Comparison of ENCODE assay signal across 19 cellular contexts in the genomic region with DNA sequence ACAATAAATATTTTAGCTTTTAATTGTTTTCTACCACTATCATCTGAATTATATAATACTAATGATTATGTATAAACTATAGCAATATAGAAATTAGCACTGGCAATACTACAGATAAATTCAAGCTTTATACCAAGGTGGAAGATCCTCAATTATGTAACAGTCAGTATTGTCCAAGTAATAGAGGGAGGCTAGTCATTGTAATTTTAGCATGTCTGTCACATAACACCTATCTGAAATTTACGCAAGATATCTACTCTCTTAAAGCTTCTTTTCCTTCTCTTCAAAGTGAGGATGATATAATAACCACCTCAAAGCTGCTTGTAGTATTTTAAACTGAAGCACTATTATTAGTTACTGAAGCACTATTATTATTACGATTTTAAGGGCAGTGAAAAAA. TPM values are rescaled to one million over a fixed set of nuclear protein-coding genes. Genes with fewer than 3 reads are reported as not detected.
DNase-seq lines count a peak whose midpoint lies in the region; TF ChIP-seq lines count a peak whose summit lies in the region.
"Had no signal": no experiment of that assay in that cellular context is flagged by ENCODE, and none has a peak within 500 bp of the region (broad histone marks: within the 10 kb centered on the region; RNA-seq: fewer than 3 reads in every experiment).

No MANE protein-coding gene starts in this region.

- DNase-seq in NCI-H2227 treated with DMSO at 0.1 percent for 48 hours (lab: John Stamatoyannopoulos, UW): peak; percentile 57
- no peak for DNase-seq in NCI-H2227 (lab: John Stamatoyannopoulos, UW; ENCODE audit: unreplicated experiment)
- DNase-seq in DMS 273 treated with DMSO at 0.1 percent for 48 hours (lab: John Stamatoyannopoulos, UW): peak; percentile 25
- no peak for DNase-seq in glutamatergic neuron
- DNase-seq in activated CD4-positive, alpha-beta T cell treated with anti-CD3 and anti-CD28 coated beads, Interleukin-2, amount 50 U/mL, for 4 hours: no peak
- no peak for DNase-seq in ecto neural progenitor cell (ENCODE audit: low spot score)
- DNase-seq in T-helper 1 cell: no peak
- DNase-seq: CD4-positive, CD25-positive, alpha-beta regulatory T cell; CD8-positive, alpha-beta T cell; DMS153; DND-41; GDM1; H9 had no signal

- peak overlapping the region; percentile 42 for H3K4me3 ChIP-seq in OCI-LY1 (ENCODE audit: low read depth, low read length, poor library complexity, severe bottlenecking)
- H3K4me3 ChIP-seq: BLaER1, GM12878, GM23338 had no signal

- no peaks in the 10 kb centered on the region for H3K9me2 ChIP-seq in OCI-LY1 (ENCODE audit: low read depth, low read length)

- no peak overlapping the region for H3K4me3 Mint-ChIP-seq in glutamatergic neuron (ENCODE audit: unreplicated experiment)
- H3K4me3 Mint-ChIP-seq: B cell; CD4-positive, CD25-positive, alpha-beta regulatory T cell; CD8-positive, alpha-beta T cell; GM23338; H9 had no signal

- H3K27me3 ChIP-seq in OCI-LY1 (ENCODE audit: insufficient read depth, low read length): no peaks in the 10 kb centered on the region
- H3K27me3 ChIP-seq: BLaER1 had no signal

- H3K4me1 Mint-ChIP-seq in glutamatergic neuron (ENCODE audit: low read depth, unreplicated experiment): peaks cover 58% of the 10 kb centered on the region
- H3K4me1 Mint-ChIP-seq: B cell; CD4-positive, CD25-positive, alpha-beta regulatory T cell had no signal

- H3K9ac ChIP-seq in OCI-LY1 (ENCODE audit: low read length): peak overlapping the region; percentile 0
- H3K9ac ChIP-seq: BLaER1 had no signal

- H4K20me1 ChIP-seq in OCI-LY1 (ENCODE audit: insufficient read depth, low read length): no peaks in the 10 kb centered on the region
- H4K20me1 ChIP-seq: BLaER1 had no signal

- H3F3A ChIP-seq in OCI-LY1 (ENCODE audit: insufficient read depth, low read length): 0 out of 2 replicates have a peak, but pooled peaks cover 2% of the 10 kb centered on the region

- TF ChIP-seq CTCF in OCI-LY1 (IDR thresholded peaks at IDR 0.05; ENCODE audit: low read length): no peak
- no peak for TF ChIP-seq CTCF in glutamatergic neuron (IDR thresholded peaks at IDR 0.05; ENCODE audit: partially characterized antibody, unreplicated experiment)

- H3K9me3 Mint-ChIP-seq in glutamatergic neuron (ENCODE audit: unreplicated experiment): peaks cover 12% of the 10 kb centered on the region
- H3K9me3 Mint-ChIP-seq: CD8-positive, alpha-beta T cell; GM23338; H9 had no signal

- H3K27ac ChIP-seq in OCI-LY1 (ENCODE audit: low read depth, low read length, poor library complexity, severe bottlenecking): no peak overlapping the region
- H3K27ac ChIP-seq: BLaER1, C4-2B had no signal

- H3K36me3 Mint-ChIP-seq in glutamatergic neuron (ENCODE audit: unreplicated experiment): no peaks in the 10 kb centered on the region
- H3K36me3 Mint-ChIP-seq: CD4-positive, CD25-positive, alpha-beta regulatory T cell; CD8-positive, alpha-beta T cell had no signal

- no peaks in the 10 kb centered on the region for H3K9me3 ChIP-seq in OCI-LY1 (ENCODE audit: low read length)
- H3K9me3 ChIP-seq: BLaER1 had no signal

- H3K27ac Mint-ChIP-seq in glutamatergic neuron (ENCODE audit: unreplicated experiment): peak overlapping the region; percentile 84
- H3K27ac Mint-ChIP-seq: B cell; CD4-positive, CD25-positive, alpha-beta regulatory T cell; CD8-positive, alpha-beta T cell; GM23338; H9 had no signal

- H3K36me3 ChIP-seq in OCI-LY1 (ENCODE audit: insufficient read depth, low read length): no peaks in the 10 kb centered on the region
- H3K36me3 ChIP-seq: BLaER1 had no signal

- H3K4me1 ChIP-seq in OCI-LY1 (ENCODE audit: insufficient read depth, low read length, severe bottlenecking): peaks cover 62% of the 10 kb centered on the region
- H3K4me1 ChIP-seq: BLaER1 had no signal

- no peak overlapping the region for H3K4me2 ChIP-seq in OCI-LY1 (ENCODE audit: low read length)
- H3K4me2 ChIP-seq: BLaER1, GM23338 had no signal

- no peak overlapping the region for H2AFZ ChIP-seq in OCI-LY1 (ENCODE audit: low read length)
- H2AFZ ChIP-seq: GM23338 had no signal

- peaks cover 8% of the 10 kb centered on the region for H3K27me3 Mint-ChIP-seq in glutamatergic neuron (ENCODE audit: unreplicated experiment)
- H3K27me3 Mint-ChIP-seq: B cell; CD4-positive, CD25-positive, alpha-beta regulatory T cell had no signal

- H3K79me2 ChIP-seq in OCI-LY1 (ENCODE audit: insufficient read depth, low read length): no peaks in the 10 kb centered on the region

RNA-seq across cellular contexts. Expression of gene KCNJ3, which starts 12.2 kb away (rescaled TPM):
- 3.6 TPM for total RNA-seq in glutamatergic neuron (ENCODE audit: unreplicated experiment)
- total RNA-seq: B cell; CD4-positive, CD25-positive, alpha-beta regulatory T cell; CD8-positive, alpha-beta T cell had no signal

Comparison
In these comparisons a context has a peak if more than half of its experiments do, and no peak if none do; other contexts are left out.
1. DNase-seq: peak in NCI-H2227 treated with DMSO at 0.1 percent for 48 hours (single experiment) and DMS 273 treated with DMSO at 0.1 percent for 48 hours (single experiment); none in NCI-H2227 (single experiment), glutamatergic neuron (single experiment), activated CD4-positive, alpha-beta T cell treated with anti-CD3 and anti-CD28 coated beads, Interleukin-2, amount 50 U/mL, for 4 hours (0 of 2), ecto neural progenitor cell (single experiment) and T-helper 1 cell (0 of 5).